ENCODE assay signal across 8 cellular contexts in the genomic region with DNA sequence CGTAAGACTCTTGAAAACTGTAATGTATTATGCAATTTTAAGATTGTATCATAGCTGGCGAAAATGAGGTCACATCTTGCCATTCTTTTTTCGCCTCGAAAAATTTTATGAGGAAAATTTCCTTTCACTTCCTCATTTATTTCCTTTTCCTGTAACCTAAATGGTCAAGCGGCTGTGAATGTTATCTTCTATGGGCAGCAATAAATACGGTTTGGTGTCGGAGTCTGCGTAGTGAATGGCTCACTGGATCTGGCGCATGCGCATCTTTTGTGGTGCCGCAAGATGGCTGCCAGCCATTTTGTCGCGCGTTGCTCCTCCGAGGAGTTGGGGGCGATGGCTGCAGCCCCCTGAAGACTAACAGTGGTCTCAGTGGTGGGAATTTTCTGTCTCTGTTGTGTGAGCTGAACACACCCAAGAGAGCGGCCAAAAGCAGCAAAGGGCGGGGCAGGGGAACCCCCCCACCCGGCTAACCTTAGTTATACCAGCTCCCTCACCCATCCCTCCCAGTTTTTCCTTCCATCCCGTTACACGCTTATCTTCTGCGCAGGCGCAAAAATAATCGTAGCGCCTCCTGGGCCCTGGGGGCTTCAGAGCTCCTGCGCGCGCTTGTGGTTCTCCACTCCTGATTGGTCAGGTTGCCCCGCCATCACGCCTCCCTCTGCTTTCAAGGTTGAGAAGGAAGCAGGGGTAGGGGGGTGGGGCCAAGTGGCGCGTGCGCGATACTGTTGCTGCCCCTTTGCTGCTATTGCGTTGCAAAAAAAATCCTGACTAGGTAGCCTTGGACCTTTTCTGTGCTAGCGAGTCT. TPM values are rescaled to one million over a fixed set of nuclear protein-coding genes. Genes with fewer than 3 reads are reported as not detected.
DNase-seq lines count a peak whose midpoint lies in the region; ATAC-seq, FAIRE-seq and TF ChIP-seq lines count a peak whose summit lies in the region.

Gene RPRD2, plus strand, starts transcription at position 722 of the 805 bp plus-strand sequence. CDS start 568 bp downstream, outside the sequence.

- H3K9me1 ChIP-seq in keratinocyte (ENCODE audit: control insufficient read depth, extremely low read depth, insufficient read depth, low read length) = no peaks in the 10 kb centered on the region

- H4K20me1 ChIP-seq in keratinocyte (ENCODE audit: control insufficient read depth, extremely low read depth, insufficient read depth, low read length) = no peaks in the 10 kb centered on the region

- peak within 1 kb of the TSS; percentile 92 for H3K9ac ChIP-seq in keratinocyte (ENCODE audit: control insufficient read depth, extremely low read depth, insufficient read depth, low read length)

- DNase-seq in AML-193 (lab: John Stamatoyannopoulos, UW) = peak; percentile 97 to 99
- peak; percentile 98 for DNase-seq in NCI-H510A (lab: John Stamatoyannopoulos, UW)
- DNase-seq in activated CD4-positive, alpha-beta T cell treated with anti-CD3 and anti-CD28 coated beads for 1 hour = peak; percentile 97
- peak; percentile 98 for DNase-seq in cerebellum (ENCODE audit: low spot score)
- peak; percentile 98 for DNase-seq in keratinocyte (ENCODE audit: low read depth, low spot score)
- peak; percentile 93 to 97 for DNase-seq in stimulated activated CD4-positive, alpha-beta T cell treated with anti-CD3 and anti-CD28 coated beads, Interleukin-15, amount 100 ng/mL, for 1 hour (ENCODE audit: low read depth in 1 of 2, low spot score in 1 of 2)

- dilution Hi-C loops in keratinocyte (cut with MboI; ENCODE audit: extremely low pct_ligation_motif_present, low sequenced_read_pairs) = no loop called here

- peaks cover 38% of the 10 kb centered on the region for H3K79me2 ChIP-seq in keratinocyte (ENCODE audit: control insufficient read depth, insufficient read depth, low read length)

- no peaks in the 10 kb centered on the region for H3K36me3 ChIP-seq in keratinocyte (ENCODE audit: control insufficient read depth in 2 of 2, extremely low read depth in 1 of 2, insufficient read depth in 2 of 2, low read length in 2 of 2)

- H3K9me3 ChIP-seq in keratinocyte (ENCODE audit: control insufficient read depth, low read depth, low read length) = no peaks in the 10 kb centered on the region

- peak within 1 kb of the TSS; percentile 65 to 87 (median 76) for H3K4me3 ChIP-seq in keratinocyte (ENCODE audit: control insufficient read depth in 2 of 3, extremely low read depth in 1 of 3, insufficient read depth in 2 of 3, low read depth in 1 of 3, low read length in 3 of 3)

- H3K27me3 ChIP-seq in keratinocyte (ENCODE audit: control insufficient read depth, extremely low read depth, insufficient read depth, low read length) = no peaks in the 10 kb centered on the region

- TF ChIP-seq POLR2A in GM19099 (IDR thresholded peaks at IDR 0.05; ENCODE audit: extremely low read depth, insufficient read length, low read depth) = peak; percentile 89

- H3K4me1 ChIP-seq in keratinocyte (ENCODE audit: control insufficient read depth, extremely low read depth, insufficient read depth, low read length) = no peaks in the 10 kb centered on the region

- ATAC-seq in HG03432 (IDR thresholded peaks at IDR 0.05; ENCODE audit: unreplicated experiment) = peak; percentile 77

- FAIRE-seq in keratinocyte (lab: Jason Lieb, UNC) = peak; percentile 41

- no peak for TF ChIP-seq CTCF in keratinocyte (optimal IDR thresholded peaks at IDR 0.05 in 1 of 3, IDR thresholded peaks at IDR 0.05 in 1 of 3, conservative IDR thresholded peaks at IDR 0.05 in 1 of 3; ENCODE audit: extremely low read depth in 1 of 3, insufficient read depth in 2 of 3, low read length in 3 of 3)

- H3K27ac ChIP-seq in keratinocyte (ENCODE audit: control insufficient read depth, insufficient read depth, low read length) = peak within 1 kb of the TSS; percentile 98

- H3K4me2 ChIP-seq in keratinocyte (ENCODE audit: control insufficient read depth, extremely low read depth, insufficient read depth, low read depth, low read length) = peak within 1 kb of the TSS; percentile 76

- H2AFZ ChIP-seq in keratinocyte (ENCODE audit: control insufficient read depth, low read length) = peak within 1 kb of the TSS; percentile 85

RNA-seq across cellular contexts. Expression of gene RPRD2, which starts in this region (rescaled TPM):
- 23.0 TPM for total RNA-seq in cerebellum
- polyA plus RNA-seq in keratinocyte = 7.0 to 13.5 TPM (median 9.1 TPM) in 3 replicates
- polyA plus RNA-seq in keratinocyte (2011; ENCODE audit: low read depth) = 10.6 TPM
- 7.8 and 10.4 TPM in 2 replicates for polyA plus RNA-seq in keratinocyte (2011; cell fraction: cytosol; rRNA removed)
- 16.2 and 18.4 TPM in 2 replicates for polyA plus RNA-seq in keratinocyte (2011; cell fraction: nucleus; rRNA removed)
- 9.6 and 10.5 TPM in 2 replicates for polyA plus RNA-seq in keratinocyte (2012; ENCODE audit: low replicate concordance)
- 9.2 to 19.5 TPM (median 11.8 TPM) in 3 replicates for polyA minus RNA-seq in keratinocyte
- 6.9 TPM for polyA minus RNA-seq in keratinocyte (2011; cell fraction: cytosol; rRNA and poly(A)+ RNA removed)
- 11.4 and 21.6 TPM in 2 replicates for polyA minus RNA-seq in keratinocyte (2011; cell fraction: nucleus; rRNA and poly(A)+ RNA removed)

Comparison
In these comparisons a context has a peak if more than half of its experiments do, and no peak if none do; other contexts are left out.
1. Peak in every context shown above with its lines: DNase-seq, ATAC-seq, H3K4me3 ChIP-seq and H3K27ac ChIP-seq.